21 cellular contexts compared by ENCODE assay signal in genomic region chr2:135890149-135890548, GRCh38. TPM values are rescaled to one million over a fixed set of nuclear protein-coding genes. Genes with fewer than 3 reads are reported as not detected.
DNase-seq lines count a peak whose midpoint lies in the region; ATAC-seq and TF ChIP-seq lines count a peak whose summit lies in the region.
"Had no signal": no experiment of that assay in that cellular context is flagged by ENCODE, and none has a peak within 500 bp of the region (broad histone marks: within the 10 kb centered on the region; RNA-seq: fewer than 3 reads in every experiment).

No MANE protein-coding gene starts in this region.

- H3K27ac Mint-ChIP-seq in GM23338: no peak overlapping the region
- H3K27ac Mint-ChIP-seq: CD4-positive, alpha-beta T cell; CD8-positive, alpha-beta memory T cell had no signal

- peak; percentile 73 for ATAC-seq in Right ventricle myocardium inferior
- ATAC-seq in GM23338: no peak
- ATAC-seq in heart right ventricle: peak in 6 of 8 donors; percentile 40 to 81 (median 65)
- peak; percentile 46 to 73 for ATAC-seq in right cardiac atrium
- no peak for ATAC-seq in HG03442 (IDR thresholded peaks at IDR 0.05; ENCODE audit: unreplicated experiment)
- ATAC-seq: A549, GM12878, HCT116 had no signal

- no peaks in the 10 kb centered on the region for H3K4me1 ChIP-seq in left ventricle myocardium inferior
- H3K4me1 ChIP-seq in GM23338 (ENCODE audit: insufficient read depth): peaks cover 10% of the 10 kb centered on the region
- peaks cover 0 to 10% (median 0%) of the 10 kb centered on the region in 9 donors for H3K4me1 ChIP-seq in heart right ventricle
- H3K4me1 ChIP-seq in right cardiac atrium (ENCODE audit: control insufficient read depth, insufficient read depth, low read length): no peaks in the 10 kb centered on the region
- H3K4me1 ChIP-seq: A549, BE2C had no signal

- H3K4me1 Mint-ChIP-seq in GM23338: peaks cover 11% of the 10 kb centered on the region; the same call in 2 of the 3 replicates
- H3K4me1 Mint-ChIP-seq: CD8-positive, alpha-beta memory T cell had no signal

- H3K4me3 Mint-ChIP-seq in GM23338: no peak overlapping the region
- H3K4me3 Mint-ChIP-seq: CD4-positive, alpha-beta T cell; CD8-positive, alpha-beta memory T cell had no signal

- no peaks in the 10 kb centered on the region for H4K20me1 ChIP-seq in GM23338 (replicated peaks; ENCODE audit: insufficient read depth)
- H4K20me1 ChIP-seq: BLaER1 treated with 17β-estradiol and CSF1 and Interleukin-3, amounts not matched to agents 10 nM and 100 nM had no signal

- DNase-seq in Right ventricle myocardium inferior (ENCODE audit: missing footprints) (no peak), left ventricle myocardium inferior (no peak), GM23338 (ENCODE audit: low spot score) (no peak), heart right ventricle (no peak), right cardiac atrium (no peak), HCEC 1CT (no peak)
- DNase-seq: 8988T; ACHN; BE2C; CD4-positive, alpha-beta T cell; CD8-positive, alpha-beta memory T cell; DMS 273 treated with DMSO at 0.1 percent for 48 hours; EL; GOT3; H7 had no signal

- no peaks in the 10 kb centered on the region for H3K27me3 Mint-ChIP-seq in GM23338 (ENCODE audit: insufficient read depth, low read depth, poor library complexity)
- H3K27me3 Mint-ChIP-seq: CD4-positive, alpha-beta T cell had no signal

- peaks cover 15% of the 10 kb centered on the region for H3K9me3 Mint-ChIP-seq in GM23338
- H3K9me3 Mint-ChIP-seq: CD4-positive, alpha-beta T cell had no signal

- H3K27ac ChIP-seq in left ventricle myocardium inferior (replicated peaks) (no peak overlapping the region), GM23338 (ENCODE audit: low read depth) (no peak overlapping the region), heart right ventricle (no peak overlapping the region), right cardiac atrium (ENCODE audit: low read length) (no peak overlapping the region)
- H3K27ac ChIP-seq: A549; BLaER1 treated with 17β-estradiol and CSF1 and Interleukin-3, amounts not matched to agents 10 nM and 100 nM had no signal

- H3K36me3 Mint-ChIP-seq in GM23338 (ENCODE audit: low read depth): peaks cover 15% of the 10 kb centered on the region; the same call in 2 of the 3 replicates
- H3K36me3 Mint-ChIP-seq: CD14-positive monocyte had no signal

- H3K36me3 ChIP-seq in left ventricle myocardium inferior (no peaks in the 10 kb centered on the region), GM23338 (ENCODE audit: insufficient read depth) (no peaks in the 10 kb centered on the region), heart right ventricle (no peaks in the 10 kb centered on the region)
- H3K36me3 ChIP-seq: BE2C; BLaER1 treated with 17β-estradiol and CSF1 and Interleukin-3, amounts not matched to agents 10 nM and 100 nM had no signal

- H3K4me3 ChIP-seq in left ventricle myocardium inferior: no peak overlapping the region
- no peak overlapping the region for H3K4me3 ChIP-seq in GM23338
- no peak overlapping the region for H3K4me3 ChIP-seq in heart right ventricle
- H3K4me3 ChIP-seq in right cardiac atrium (ENCODE audit: low read length): no peak overlapping the region
- H3K4me3 ChIP-seq: A549; BLaER1 treated with 17β-estradiol and CSF1 and Interleukin-3, amounts not matched to agents 10 nM and 100 nM; GM12878 had no signal

- TF ChIP-seq CTCF in left ventricle myocardium inferior (IDR thresholded peaks at IDR 0.05; ENCODE audit: borderline replicate concordance) (no peak), GM23338 (conservative IDR thresholded peaks at IDR 0.05; ENCODE audit: low read depth in 2 of 2) (no peak), heart right ventricle (IDR thresholded peaks at IDR 0.05) (no peak)

- H3K79me2 ChIP-seq in GM23338 (replicated peaks; ENCODE audit: insufficient read depth): no peaks in the 10 kb centered on the region

- 70 to 72% methylated on average over 4 of the region's 4 CpGs for WGBS in heart right ventricle, 2 donors
- 79% methylated on average over 4 of the region's 4 CpGs for WGBS in right cardiac atrium

- no peak overlapping the region for H3K4me2 ChIP-seq in GM23338
- H3K4me2 ChIP-seq: A549 had no signal

- intact Hi-C loops in Right ventricle myocardium inferior (cut with DNase I): no loop called here
- intact Hi-C loops in left ventricle myocardium inferior (cut with micrococcal nuclease): no loop called here
- intact Hi-C loops in heart right ventricle (cut with DNase I): no loop called here
- intact Hi-C loops in right cardiac atrium (cut with DNase I): no loop called here

- H3K9me3 ChIP-seq in left ventricle myocardium inferior (replicated peaks) (no peaks in the 10 kb centered on the region), heart right ventricle (peaks cover 0 to 4% (median 0%) of the 10 kb centered on the region in 11 donors), right cardiac atrium (ENCODE audit: control insufficient read depth, low read length) (no peaks in the 10 kb centered on the region)
- H3K9me3 ChIP-seq: A549, BE2C had no signal

- H2AFZ ChIP-seq in GM23338: peak overlapping the region; percentile 28

- H3K9me2 ChIP-seq in GM23338 (ENCODE audit: insufficient read depth): peaks cover 16% of the 10 kb centered on the region; the same call in 1 of the 2 replicates

- peaks cover 6% of the 10 kb centered on the region for H3K27me3 ChIP-seq in left ventricle myocardium inferior (ENCODE audit: low read depth)
- H3K27me3 ChIP-seq in GM23338 (ENCODE audit: insufficient read depth): no peaks in the 10 kb centered on the region
- H3K27me3 ChIP-seq in heart right ventricle: peaks cover 0 to 4% (median 0%) of the 10 kb centered on the region in 7 donors
- H3K27me3 ChIP-seq in right cardiac atrium (ENCODE audit: control insufficient read depth, insufficient read depth): no peaks in the 10 kb centered on the region
- H3K27me3 ChIP-seq: BE2C; BLaER1 treated with 17β-estradiol and CSF1 and Interleukin-3, amounts not matched to agents 10 nM and 100 nM had no signal

- 0 out of 2 replicates have a peak, but pooled peaks cover 11% of the 10 kb centered on the region for H3F3A ChIP-seq in GM23338 (replicated peaks; ENCODE audit: low read depth)

TF ChIP-seq in GM23338, 12 proteins besides CTCF, POLR2A, EP300 and RAD21:
- TF ChIP-seq, protein P1, sequence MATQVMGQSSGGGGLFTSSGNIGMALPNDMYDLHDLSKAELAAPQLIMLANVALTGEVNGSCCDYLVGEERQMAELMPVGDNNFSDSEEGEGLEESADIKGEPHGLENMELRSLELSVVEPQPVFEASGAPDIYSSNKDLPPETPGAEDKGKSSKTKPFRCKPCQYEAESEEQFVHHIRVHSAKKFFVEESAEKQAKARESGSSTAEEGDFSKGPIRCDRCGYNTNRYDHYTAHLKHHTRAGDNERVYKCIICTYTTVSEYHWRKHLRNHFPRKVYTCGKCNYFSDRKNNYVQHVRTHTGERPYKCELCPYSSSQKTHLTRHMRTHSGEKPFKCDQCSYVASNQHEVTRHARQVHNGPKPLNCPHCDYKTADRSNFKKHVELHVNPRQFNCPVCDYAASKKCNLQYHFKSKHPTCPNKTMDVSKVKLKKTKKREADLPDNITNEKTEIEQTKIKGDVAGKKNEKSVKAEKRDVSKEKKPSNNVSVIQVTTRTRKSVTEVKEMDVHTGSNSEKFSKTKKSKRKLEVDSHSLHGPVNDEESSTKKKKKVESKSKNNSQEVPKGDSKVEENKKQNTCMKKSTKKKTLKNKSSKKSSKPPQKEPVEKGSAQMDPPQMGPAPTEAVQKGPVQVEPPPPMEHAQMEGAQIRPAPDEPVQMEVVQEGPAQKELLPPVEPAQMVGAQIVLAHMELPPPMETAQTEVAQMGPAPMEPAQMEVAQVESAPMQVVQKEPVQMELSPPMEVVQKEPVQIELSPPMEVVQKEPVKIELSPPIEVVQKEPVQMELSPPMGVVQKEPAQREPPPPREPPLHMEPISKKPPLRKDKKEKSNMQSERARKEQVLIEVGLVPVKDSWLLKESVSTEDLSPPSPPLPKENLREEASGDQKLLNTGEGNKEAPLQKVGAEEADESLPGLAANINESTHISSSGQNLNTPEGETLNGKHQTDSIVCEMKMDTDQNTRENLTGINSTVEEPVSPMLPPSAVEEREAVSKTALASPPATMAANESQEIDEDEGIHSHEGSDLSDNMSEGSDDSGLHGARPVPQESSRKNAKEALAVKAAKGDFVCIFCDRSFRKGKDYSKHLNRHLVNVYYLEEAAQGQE (IDR thresholded peaks at IDR 0.05; ENCODE audit: unreplicated experiment): no peak
- TF ChIP-seq ZNF331 (CRISPR knock-in tag; IDR thresholded peaks at IDR 0.05; ENCODE audit: low read depth) (no peak), POLR2AphosphoS5 (IDR thresholded peaks at IDR 0.05; ENCODE audit: low read depth) (no peak), CREB1 (CRISPR knock-in tag; IDR thresholded peaks at IDR 0.05; ENCODE audit: low read depth) (no peak), ETS1 (IDR thresholded peaks at IDR 0.05) (no peak)

RNA-seq across cellular contexts. Expression of gene MCM6, which starts 13.9 kb away (rescaled TPM):
- total RNA-seq in Right ventricle myocardium inferior (5.8 TPM), left ventricle myocardium inferior (2.9 TPM), heart right ventricle (1 to 10 TPM; 2.9 to 9.4 (median 5.3) TPM), right cardiac atrium (1 to 10 TPM; 5.1 to 5.8 (median 5.4) TPM)
- total RNA-seq in GM23338 (2014; rRNA removed; shearing (Covaris generic)): 133 and 139 TPM in 2 replicates
- polyA plus RNA-seq in GM23338 (2016; fragmentation: Nextera tagmentation; extraction: Ambion mirVana) (64.7 and 74.7 TPM in 2 replicates), heart right ventricle (1 to 10 TPM; 1.6 to 2.8 TPM), right cardiac atrium (2.5 TPM)

RNA-seq across cellular contexts. Expression of gene LCT, which starts 53.2 kb away (rescaled TPM):
- not detected for total RNA-seq in Right ventricle myocardium inferior
- not detected for total RNA-seq in left ventricle myocardium inferior
- not detected in 2 replicates for total RNA-seq in GM23338 (2014; rRNA removed; shearing (Covaris generic))
- polyA plus RNA-seq in GM23338 (2016; fragmentation: Nextera tagmentation; extraction: Ambion mirVana): not detected in 2 replicates
- not detected for total RNA-seq in heart right ventricle
- polyA plus RNA-seq in heart right ventricle: not detected
- total RNA-seq in right cardiac atrium: not detected
- polyA plus RNA-seq in right cardiac atrium: not detected
- polyA plus RNA-seq: CD14-positive monocyte; CD8-positive, alpha-beta memory T cell had no signal

Comparison
In these comparisons a context has a peak if more than half of its experiments do, and no peak if none do; other contexts are left out.
1. ATAC-seq: peak in Right ventricle myocardium inferior (single experiment), heart right ventricle (6 of 8) and right cardiac atrium (2 of 2); none in GM23338 (single experiment) and HG03442 (single experiment).
2. RNA of gene MCM6, which starts 13.9 kb away (total RNA-seq): 133 to 139 TPM in GM23338; 5.8 TPM in Right ventricle myocardium inferior (single experiment), 5.1 to 5.8 TPM in right cardiac atrium, 2.9 to 9.4 TPM in heart right ventricle and 2.9 TPM in left ventricle myocardium inferior (single experiment); every median in the first group is over 10 times any median in the second.